Comparison of ENCODE assay signal across 8 cellular contexts in genomic region chr6:97440590-97441176, GRCh38.
DNase-seq lines count a peak whose midpoint lies in the region; ATAC-seq and TF ChIP-seq lines count a peak whose summit lies in the region.

No MANE protein-coding gene starts in this region.

- H3K9me3 ChIP-seq in HCT116 (ENCODE audit: control insufficient read depth in 1 of 2, insufficient read depth in 1 of 2, low read depth in 1 of 2, low read length in 2 of 2) (no peaks in the 10 kb centered on the region), neuronal stem cell (replicated peaks in 1 of 2; ENCODE audit: control insufficient read depth in 2 of 2, insufficient read depth in 1 of 2, low read depth in 1 of 2, low read length in 2 of 2) (no peaks in the 10 kb centered on the region), transverse colon (no peaks in the 10 kb centered on the region)

- no peak overlapping the region for H3K14ac ChIP-seq in neuronal stem cell (ENCODE audit: low read length)

- in situ Hi-C loops in Caki2 (cut with HindIII; ENCODE audit: low pct_unique_long_range_greater_than_20kb, low sequenced_read_pairs) (no loop called here), transverse colon (cut with MboI; ENCODE audit: low pct_ligation_motif_present in 1 of 4, low pct_unique_long_range_greater_than_20kb in 1 of 4, low sequenced_read_pairs in 3 of 4) (no loop called here)

- POLR2A ChIA-PET in HCT116 (lab: Charles Lee): no interaction called here

- H3K9ac ChIP-seq in HCT116 (ENCODE audit: low read length) (no peak overlapping the region), neuronal stem cell (ENCODE audit: low read depth, low read length, poor library complexity) (no peak overlapping the region)

- H2BK12ac ChIP-seq in neuronal stem cell (ENCODE audit: low read length): no peak overlapping the region

- H3K27me3 ChIP-seq in HCT116 (ENCODE audit: insufficient read depth, low read length) (no peaks in the 10 kb centered on the region), neuronal stem cell (ENCODE audit: control insufficient read depth in 3 of 3, insufficient read depth in 3 of 3, low read depth in 1 of 3, low read length in 3 of 3) (no peaks in the 10 kb centered on the region), transverse colon (no peaks in the 10 kb centered on the region)

- peak overlapping the region; percentile 38 for H3K4me2 ChIP-seq in HCT116 (ENCODE audit: low read length)
- H3K4me2 ChIP-seq in neuronal stem cell (ENCODE audit: insufficient read depth, low read length, poor library complexity, severe bottlenecking): no peak overlapping the region

- H2AFZ ChIP-seq in HCT116 (ENCODE audit: low read depth, low read length, poor library complexity, severe bottlenecking) (peak overlapping the region; percentile 81), neuronal stem cell (ENCODE audit: low read length) (peak overlapping the region; percentile 21)

- no TSS peak for BruUV-seq in HCT116 (replicated peaks; lab: Mats Ljungman, UMichigan)

- H3K79me1 ChIP-seq in neuronal stem cell (ENCODE audit: low read depth, low read length): no peaks in the 10 kb centered on the region

- H2BK15ac ChIP-seq in neuronal stem cell (ENCODE audit: low read length): no peak overlapping the region

- H3K79me2 ChIP-seq in HCT116 (ENCODE audit: insufficient read depth, low read length): no peaks in the 10 kb centered on the region

- peak; percentile 52 for TF ChIP-seq RAD21 in HCT116 (IDR thresholded peaks at IDR 0.05; ENCODE audit: low read depth)

- H3K4me3 ChIP-seq in HCT116 (replicated peaks in 1 of 2; ENCODE audit: low read depth in 1 of 2, low read length in 2 of 2) (peak overlapping the region in 1 of 2 experiments; percentile 7; a peak in 1 of 4 replicates), neuronal stem cell (ENCODE audit: low read length in 2 of 2) (no peak overlapping the region), transverse colon (no peak overlapping the region)

- CTCF ChIA-PET in HCT116 (lab: Charles Lee): interaction anchor here (0.6 to 1.9 kb wide), 15 partner anchors 9 to 1801 kb away, joined by 3 to 15 read pairs (median 4); no protein-coding TSS in a partner anchor

- RAD21 ChIA-PET in HCT116 (lab: Charles Lee; ENCODE audit: low non-redundant PET in 1 of 2, low total read pairs in 2 of 2, uncharacterized antibody in 2 of 2, unreplicated experiment in 2 of 2): interaction anchor here in 1 of 2 experiments (0.5 kb wide), 1 partner anchor 1930 kb away, joined by 3 read pairs; no protein-coding TSS in a partner anchor

- TF ChIP-seq POLR2A in HCT116 (IDR thresholded peaks at IDR 0.05; ENCODE audit: borderline replicate concordance, extremely low read depth, insufficient read depth, insufficient read length) (no peak), transverse colon (IDR thresholded peaks at IDR 0.05) (no peak)

- no peak overlapping the region for H2BK120ac ChIP-seq in neuronal stem cell (ENCODE audit: low read depth, low read length)

- no peak overlapping the region for H2BK5ac ChIP-seq in neuronal stem cell (ENCODE audit: low read length)

- H3K36me3 ChIP-seq in HCT116 (ENCODE audit: control insufficient read depth in 1 of 2, insufficient read depth in 2 of 2, low read length in 2 of 2) (no peaks in the 10 kb centered on the region), neuronal stem cell (replicated peaks in 1 of 2; ENCODE audit: control insufficient read depth in 2 of 2, insufficient read depth in 2 of 2, low read length in 2 of 2) (no peaks in the 10 kb centered on the region), transverse colon (no peaks in the 10 kb centered on the region)

- no peaks in the 10 kb centered on the region for H4K20me1 ChIP-seq in HCT116 (ENCODE audit: insufficient read depth)

- H3K4me1 ChIP-seq in HCT116 (ENCODE audit: control insufficient read depth in 1 of 2, insufficient read depth in 2 of 2, low read length in 2 of 2): peaks cover 0 to 6% of the 10 kb centered on the region in 2 experiments; a peak in 1 of 4 replicates
- H3K4me1 ChIP-seq in neuronal stem cell (ENCODE audit: control insufficient read depth in 2 of 2, insufficient read depth in 1 of 2, low read depth in 1 of 2, low read length in 2 of 2): no peaks in the 10 kb centered on the region
- H3K4me1 ChIP-seq in transverse colon: no peaks in the 10 kb centered on the region

- no peak overlapping the region for H3K18ac ChIP-seq in neuronal stem cell (ENCODE audit: low read length)

- no peak overlapping the region for H4K8ac ChIP-seq in neuronal stem cell (ENCODE audit: low read depth, low read length)

- TF ChIP-seq EP300 in transverse colon (IDR thresholded peaks at IDR 0.05; ENCODE audit: low read depth): no peak

- no peak overlapping the region for H2AK5ac ChIP-seq in neuronal stem cell (ENCODE audit: low read depth, low read length)

- no peak overlapping the region for H3K23ac ChIP-seq in neuronal stem cell (ENCODE audit: low read depth, low read length, poor library complexity)

- H3K27ac ChIP-seq in HCT116 (ENCODE audit: low read depth, low read length): no peak overlapping the region
- H3K27ac ChIP-seq in cingulate gyrus (ENCODE audit: low read depth, low read length): peak overlapping the region; percentile 83
- H3K27ac ChIP-seq in neuronal stem cell (replicated peaks; ENCODE audit: low read length): no peak overlapping the region
- no peak overlapping the region for H3K27ac ChIP-seq in transverse colon

- intact Hi-C loops in HCT116 (cut with micrococcal nuclease): no loop called here
- intact Hi-C loops in transverse colon (cut with DNase I; ENCODE audit: low total_unique reads): no loop called here

- H3K9me2 ChIP-seq in HCT116 (ENCODE audit: insufficient read depth): no peaks in the 10 kb centered on the region

- WGBS in neuronal stem cell (ENCODE audit: extremely low coverage in 2 of 2, insufficient read length in 2 of 2, insufficient replicate concordance in 1 of 2), 2 donors: no CpG with 5 or more reads among the region's 7 CpGs
- 19 to 24% methylated on average over 7 of the region's 7 CpGs for WGBS in transverse colon (ENCODE audit: low coverage in 1 of 2), 2 donors

- TF ChIP-seq CTCF in HCT116 (IDR thresholded peaks at IDR 0.05 in 2 of 3, conservative IDR thresholded peaks at IDR 0.05 in 1 of 3; ENCODE audit: borderline replicate concordance in 1 of 3, insufficient read depth in 1 of 3, low read depth in 2 of 3, low read length in 2 of 3) (peak; percentile 32 to 71 (median 69); a peak in 5 of 6 replicates), transverse colon (IDR thresholded peaks at IDR 0.05) (peak in 2 of 5 experiments; percentile 7 to 8)

- DNase-seq in Caki2 (ENCODE audit: low read depth): peak; percentile 17
- DNase-seq in HCT116 (ENCODE audit: low read depth, low spot score): peak; percentile 46
- DNase-seq in NCI-H460 (ENCODE audit: extremely low read depth, low read depth): peak; percentile 40
- DNase-seq in neuronal stem cell (ENCODE audit: low spot score): peak; percentile 33
- no peak for DNase-seq in transverse colon

- ATAC-seq in HCT116: peak; percentile 99
- no peak for ATAC-seq in HG02798 (IDR thresholded peaks at IDR 0.05; ENCODE audit: poor library complexity, unreplicated experiment)
- ATAC-seq in HG03025 (IDR thresholded peaks at IDR 0.05; ENCODE audit: low FRiP score, unreplicated experiment): no peak

- H4K91ac ChIP-seq in neuronal stem cell (ENCODE audit: low read depth, low read length, poor library complexity): no peak overlapping the region

- H3K4ac ChIP-seq in neuronal stem cell (ENCODE audit: low read length): no peak overlapping the region

TF ChIP-seq in HCT116, 20 proteins besides CTCF, POLR2A, EP300 and RAD21:
- TF ChIP-seq FOSL1 (IDR thresholded peaks at IDR 0.05; ENCODE audit: low read depth) (no peak), YY1 (IDR thresholded peaks at IDR 0.05; ENCODE audit: extremely low read depth, insufficient replicate concordance, low read depth, low read length) (peak; percentile 43)
